In genomic region chr12:8781326-8781725, GRCh38 we compare ENCODE assay signal across 20 cellular contexts. TPM values are rescaled to one million over a fixed set of nuclear protein-coding genes. Genes with fewer than 3 reads are reported as not detected.
"Had no signal": no experiment of that assay in that cellular context is flagged by ENCODE, and none has a peak within 500 bp of the region (broad histone marks: within the 10 kb centered on the region; RNA-seq: fewer than 3 reads in every experiment).

No MANE protein-coding gene starts in this region.

- H3K27me3 ChIP-seq: body of pancreas, dorsolateral prefrontal cortex, esophagus muscularis mucosa, ovary, stomach, uterus had no signal

- DNase-seq: activated CD4-positive, alpha-beta T cell treated with anti-CD3 and anti-CD28 coated beads, Interleukin-2, amount 10 ng/mL, durations not matched to agents 24 days and 14 days; activated naive CD4-positive, alpha-beta T cell treated with anti-CD3 and anti-CD28 coated beads, Interleukin-2, amount 50 U/mL, for 16 hours; activated T-cell treated with anti-CD3 and anti-CD28 coated beads for 4 hours; body of pancreas; left colon; ovary; stomach; T1000; uterus had no signal

- H3K27ac Mint-ChIP-seq: activated CD4-positive, alpha-beta T cell treated with anti-CD3 and anti-CD28 coated beads, Interleukin-2, amount 10 ng/mL, durations not matched to agents 24 days and 14 days; activated T-helper 17 cell treated with anti-CD3 and anti-CD28 coated beads, Interleukin-2, amount 50 U/mL, for 72 hours; memory B cell had no signal

- H3K36me3 ChIP-seq: ovary, uterus had no signal

- H3K4me1 ChIP-seq: uterus had no signal

- H3K9me3 Mint-ChIP-seq: activated CD4-positive, alpha-beta T cell treated with anti-CD3 and anti-CD28 coated beads, Interleukin-2, amount 10 ng/mL, durations not matched to agents 24 days and 14 days; activated T-helper 17 cell treated with anti-CD3 and anti-CD28 coated beads, Interleukin-2, amount 50 U/mL, for 72 hours; memory B cell; neural crest cell had no signal

- H3K27ac ChIP-seq: body of pancreas, esophagus muscularis mucosa, ovary, skin epidermis, stomach, uterus had no signal

- FAIRE-seq: endometrium had no signal

- H3K27me3 Mint-ChIP-seq: activated T-helper 17 cell treated with anti-CD3 and anti-CD28 coated beads, Interleukin-2, amount 50 U/mL, for 72 hours; memory B cell had no signal

- H3K4me1 Mint-ChIP-seq: activated CD4-positive, alpha-beta T cell treated with anti-CD3 and anti-CD28 coated beads, Interleukin-2, amount 10 ng/mL, durations not matched to agents 24 days and 14 days; activated T-helper 17 cell treated with anti-CD3 and anti-CD28 coated beads, Interleukin-2, amount 50 U/mL, for 72 hours; memory B cell had no signal

- H3K4me3 Mint-ChIP-seq: activated CD4-positive, alpha-beta T cell treated with anti-CD3 and anti-CD28 coated beads, Interleukin-2, amount 10 ng/mL, durations not matched to agents 24 days and 14 days; activated T-helper 17 cell treated with anti-CD3 and anti-CD28 coated beads, Interleukin-2, amount 50 U/mL, for 72 hours; memory B cell; neural crest cell had no signal

- ATAC-seq: activated T-helper 17 cell treated with anti-CD3 and anti-CD28 coated beads, Interleukin-2, amount 50 U/mL, for 72 hours; body of pancreas; left colon had no signal

- H3K9me3 ChIP-seq: body of pancreas, esophagus muscularis mucosa, ovary, stomach, uterus had no signal

- H3K4me3 ChIP-seq: body of pancreas, dorsolateral prefrontal cortex, esophagus muscularis mucosa, ovary, skin epidermis, stomach, uterus had no signal

RNA-seq across cellular contexts. Expression of gene A2ML1, which starts 41.1 kb away (rescaled TPM):
- total RNA-seq: activated CD4-positive, alpha-beta T cell treated with anti-CD3 and anti-CD28 coated beads, Interleukin-2, amount 10 ng/mL, durations not matched to agents 24 days and 14 days; activated CD8-positive, alpha-beta memory T cell treated with anti-CD3 and anti-CD28 coated beads for 36 hours; activated T-helper 17 cell treated with anti-CD3 and anti-CD28 coated beads, Interleukin-2, amount 50 U/mL, for 72 hours; body of pancreas; chondrocyte; fibroblast of villous mesenchyme; left colon; neural crest cell; renal cortical epithelial cell had no signal
